19 cellular contexts compared by ENCODE assay signal in the genomic region with DNA sequence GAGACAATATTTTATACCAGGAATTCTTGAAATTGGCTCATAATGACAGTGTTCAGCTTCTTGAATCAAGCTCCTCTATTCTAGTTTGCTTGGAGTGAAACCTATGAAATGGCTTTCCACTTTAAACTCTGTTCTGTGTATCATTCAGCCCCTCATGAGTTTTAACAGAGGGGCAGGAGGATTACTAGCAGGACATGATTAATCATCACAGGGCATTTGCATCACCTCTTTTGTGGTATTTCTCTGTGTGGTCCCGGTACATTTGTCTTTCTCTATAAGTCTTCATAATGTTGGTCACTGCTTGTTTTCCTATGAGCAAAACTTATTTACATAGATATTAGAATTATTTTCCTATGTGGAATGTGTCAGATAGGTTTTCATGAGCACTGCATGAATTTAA. TPM values are rescaled to one million over a fixed set of nuclear protein-coding genes. Genes with fewer than 3 reads are reported as not detected.
DNase-seq lines count a peak whose midpoint lies in the region; ATAC-seq, FAIRE-seq and TF ChIP-seq lines count a peak whose summit lies in the region.
"Had no signal": no experiment of that assay in that cellular context is flagged by ENCODE, and none has a peak within 500 bp of the region (broad histone marks: within the 10 kb centered on the region; RNA-seq: fewer than 3 reads in every experiment).

No MANE protein-coding gene starts in this region.

- POLR2A ChIA-PET in endothelial cell of umbilical vein (lab: Charles Lee) = no interaction called here

- DNase-seq in activated naive CD8-positive, alpha-beta T cell treated with anti-CD3 and anti-CD28 coated beads, Interleukin-2, amount 50 U/mL, for 24 hours = no peak
- DNase-seq in activated naive CD8-positive, alpha-beta T cell treated with anti-CD3 and anti-CD28 coated beads for 36 hours = no peak
- DNase-seq in endothelial cell of umbilical vein (ENCODE audit: low read depth, low spot score) = no peak
- no peak for DNase-seq in natural killer cell treated with Interleukin-12 subunit alpha and Interleukin-12 subunit beta and Interleukin-15 and Interleukin-18, amount 100 ng/mL, for 72 hours (ENCODE audit: low spot score)
- DNase-seq in inferior parietal cortex (ENCODE audit: extremely low spot score) = no peak
- no peak for DNase-seq in pons (ENCODE audit: low spot score)
- no peak for DNase-seq in activated T-helper 1 cell treated with anti-CD3 and anti-CD28 coated beads, Interleukin-12 subunit alpha, Interleukin-12 subunit beta, Interleukin-2, Interleukin-4 antibody, amounts not matched to agents 30 ng/mL and 10 ng/mL and 1 ng/mL, durations not matched to agents 14 hours and 24 hours and 36 hours (ENCODE audit: low spot score)
- DNase-seq: DMS79 treated with DMSO at 0.1 percent for 48 hours, MG63, NCI-H1092 treated with DMSO at 0.1 percent for 48 hours, NCI-H2227 treated with DMSO at 0.1 percent for 48 hours, NCI-H524 had no signal

- no peaks in the 10 kb centered on the region for H3K9me3 ChIP-seq in endothelial cell of umbilical vein (replicated peaks; ENCODE audit: control insufficient read depth, insufficient read depth, low read length)
- H3K9me3 ChIP-seq: BLaER1, MG63 had no signal

- CTCF ChIA-PET in endothelial cell of umbilical vein (lab: Charles Lee) = interaction anchor here (1.1 to 3.5 kb wide), 3 partner anchors 47 to 338 kb away, joined by 3 to 25 read pairs (median 3); no protein-coding TSS in a partner anchor

- ATAC-seq in activated naive CD8-positive, alpha-beta T cell treated with anti-CD3 and anti-CD28 coated beads, Interleukin-2, amount 50 U/mL, for 24 hours = peak; percentile 72
- peak; percentile 53 to 59 for ATAC-seq in natural killer cell treated with Interleukin-12 subunit alpha and Interleukin-12 subunit beta and Interleukin-15 and Interleukin-18, amount 100 ng/mL, for 72 hours
- ATAC-seq: Right ventricle myocardium inferior had no signal

- H3K79me2 ChIP-seq in endothelial cell of umbilical vein (ENCODE audit: control insufficient read depth, insufficient read depth, low read length) = peaks cover 18% of the 10 kb centered on the region

- dilution Hi-C loops in endothelial cell of umbilical vein (cut with MboI; ENCODE audit: extremely low pct_ligation_motif_present, low sequenced_read_pairs) = no loop called here

- TF ChIP-seq CTCF in endothelial cell of umbilical vein (IDR thresholded peaks at IDR 0.05; ENCODE audit: extremely low read depth in 1 of 2, insufficient read depth in 1 of 2, low read depth in 1 of 2, low read length in 2 of 2) = no peak

- no peaks in the 10 kb centered on the region for H3K27me3 Mint-ChIP-seq in activated naive CD8-positive, alpha-beta T cell treated with anti-CD3 and anti-CD28 coated beads, Interleukin-2, amount 50 U/mL, for 24 hours
- no peaks in the 10 kb centered on the region for H3K27me3 Mint-ChIP-seq in activated naive CD8-positive, alpha-beta T cell treated with anti-CD3 and anti-CD28 coated beads for 36 hours
- no peaks in the 10 kb centered on the region for H3K27me3 Mint-ChIP-seq in natural killer cell treated with Interleukin-12 subunit alpha and Interleukin-12 subunit beta and Interleukin-15 and Interleukin-18, amount 100 ng/mL, for 72 hours
- H3K27me3 Mint-ChIP-seq in activated T-helper 1 cell treated with anti-CD3 and anti-CD28 coated beads, Interleukin-12 subunit alpha, Interleukin-12 subunit beta, Interleukin-2, Interleukin-4 antibody, amounts not matched to agents 30 ng/mL and 10 ng/mL and 1 ng/mL, durations not matched to agents 14 hours and 24 hours and 36 hours (ENCODE audit: insufficient read depth) = no peaks in the 10 kb centered on the region

- H3K36me3 Mint-ChIP-seq in activated naive CD8-positive, alpha-beta T cell treated with anti-CD3 and anti-CD28 coated beads, Interleukin-2, amount 50 U/mL, for 24 hours (ENCODE audit: low read depth) = peaks cover 12% of the 10 kb centered on the region
- peaks cover 7% of the 10 kb centered on the region for H3K36me3 Mint-ChIP-seq in activated naive CD8-positive, alpha-beta T cell treated with anti-CD3 and anti-CD28 coated beads for 36 hours
- H3K36me3 Mint-ChIP-seq in natural killer cell treated with Interleukin-12 subunit alpha and Interleukin-12 subunit beta and Interleukin-15 and Interleukin-18, amount 100 ng/mL, for 72 hours = peaks cover 5% of the 10 kb centered on the region
- peaks cover 20% of the 10 kb centered on the region for H3K36me3 Mint-ChIP-seq in activated T-helper 1 cell treated with anti-CD3 and anti-CD28 coated beads, Interleukin-12 subunit alpha, Interleukin-12 subunit beta, Interleukin-2, Interleukin-4 antibody, amounts not matched to agents 30 ng/mL and 10 ng/mL and 1 ng/mL, durations not matched to agents 14 hours and 24 hours and 36 hours (ENCODE audit: low read depth)

- no peak overlapping the region for H3K27ac ChIP-seq in endothelial cell of umbilical vein (ENCODE audit: insufficient read depth, low read depth, low read length)
- H3K27ac ChIP-seq: BLaER1, KMS-11 had no signal

- H3K9ac ChIP-seq in endothelial cell of umbilical vein (replicated peaks; ENCODE audit: extremely low read depth, insufficient read depth, low read length) = no peak overlapping the region
- H3K9ac ChIP-seq: BLaER1, KMS-11 had no signal

- BruUV-seq in endothelial cell of umbilical vein (replicated peaks; lab: Mats Ljungman, UMichigan) = no TSS peak

- H3K36me3 ChIP-seq in endothelial cell of umbilical vein (ENCODE audit: control insufficient read depth in 2 of 2, extremely low read depth in 1 of 2, insufficient read depth in 2 of 2, low read length in 2 of 2) = no peaks in the 10 kb centered on the region

- no peak overlapping the region for H3K4me3 ChIP-seq in endothelial cell of umbilical vein (replicated peaks in 1 of 3; ENCODE audit: insufficient read depth in 1 of 3, low read depth in 1 of 3, low read length in 3 of 3)
- H3K4me3 ChIP-seq: BLaER1, MG63 had no signal

- no peak overlapping the region for H2AFZ ChIP-seq in endothelial cell of umbilical vein (ENCODE audit: low read depth, low read length)

- H4K20me1 ChIP-seq in endothelial cell of umbilical vein (replicated peaks; ENCODE audit: control insufficient read depth, extremely low read depth, insufficient read depth, low read length) = peaks cover 3% of the 10 kb centered on the region

- H3K4me1 ChIP-seq in endothelial cell of umbilical vein (ENCODE audit: control insufficient read depth, extremely low read depth, insufficient read depth, low read length) = no peaks in the 10 kb centered on the region
- H3K4me1 ChIP-seq: BLaER1 had no signal

- H3K4me3 Mint-ChIP-seq in activated naive CD8-positive, alpha-beta T cell treated with anti-CD3 and anti-CD28 coated beads, Interleukin-2, amount 50 U/mL, for 24 hours = no peak overlapping the region
- H3K4me3 Mint-ChIP-seq in activated naive CD8-positive, alpha-beta T cell treated with anti-CD3 and anti-CD28 coated beads for 36 hours = no peak overlapping the region
- H3K4me3 Mint-ChIP-seq in natural killer cell treated with Interleukin-12 subunit alpha and Interleukin-12 subunit beta and Interleukin-15 and Interleukin-18, amount 100 ng/mL, for 72 hours = no peak overlapping the region
- no peak overlapping the region for H3K4me3 Mint-ChIP-seq in activated T-helper 1 cell treated with anti-CD3 and anti-CD28 coated beads, Interleukin-12 subunit alpha, Interleukin-12 subunit beta, Interleukin-2, Interleukin-4 antibody, amounts not matched to agents 30 ng/mL and 10 ng/mL and 1 ng/mL, durations not matched to agents 14 hours and 24 hours and 36 hours

- no peaks in the 10 kb centered on the region for H3K27me3 ChIP-seq in endothelial cell of umbilical vein (ENCODE audit: control insufficient read depth in 2 of 2, insufficient read depth in 2 of 2, low read length in 2 of 2)
- H3K27me3 ChIP-seq: BLaER1, MG63 had no signal

- H3K4me1 Mint-ChIP-seq in activated naive CD8-positive, alpha-beta T cell treated with anti-CD3 and anti-CD28 coated beads, Interleukin-2, amount 50 U/mL, for 24 hours = peaks cover 40% of the 10 kb centered on the region
- peaks cover 18% of the 10 kb centered on the region for H3K4me1 Mint-ChIP-seq in activated naive CD8-positive, alpha-beta T cell treated with anti-CD3 and anti-CD28 coated beads for 36 hours
- peaks cover 39 to 43% of the 10 kb centered on the region in 2 donors for H3K4me1 Mint-ChIP-seq in natural killer cell treated with Interleukin-12 subunit alpha and Interleukin-12 subunit beta and Interleukin-15 and Interleukin-18, amount 100 ng/mL, for 72 hours (ENCODE audit: low read depth in 2 of 2)
- peaks cover 29% of the 10 kb centered on the region for H3K4me1 Mint-ChIP-seq in activated T-helper 1 cell treated with anti-CD3 and anti-CD28 coated beads, Interleukin-12 subunit alpha, Interleukin-12 subunit beta, Interleukin-2, Interleukin-4 antibody, amounts not matched to agents 30 ng/mL and 10 ng/mL and 1 ng/mL, durations not matched to agents 14 hours and 24 hours and 36 hours (ENCODE audit: low read depth)

- H3K4me2 ChIP-seq in endothelial cell of umbilical vein (ENCODE audit: insufficient read depth, low read length) = no peak overlapping the region
- H3K4me2 ChIP-seq: BLaER1, KMS-11 had no signal

- H3K27ac Mint-ChIP-seq in activated naive CD8-positive, alpha-beta T cell treated with anti-CD3 and anti-CD28 coated beads, Interleukin-2, amount 50 U/mL, for 24 hours = peak overlapping the region; percentile 2
- no peak overlapping the region for H3K27ac Mint-ChIP-seq in activated naive CD8-positive, alpha-beta T cell treated with anti-CD3 and anti-CD28 coated beads for 36 hours
- H3K27ac Mint-ChIP-seq in natural killer cell treated with Interleukin-12 subunit alpha and Interleukin-12 subunit beta and Interleukin-15 and Interleukin-18, amount 100 ng/mL, for 72 hours = peak overlapping the region; percentile 32 to 57
- no peak overlapping the region for H3K27ac Mint-ChIP-seq in activated T-helper 1 cell treated with anti-CD3 and anti-CD28 coated beads, Interleukin-12 subunit alpha, Interleukin-12 subunit beta, Interleukin-2, Interleukin-4 antibody, amounts not matched to agents 30 ng/mL and 10 ng/mL and 1 ng/mL, durations not matched to agents 14 hours and 24 hours and 36 hours

- H3K9me1 ChIP-seq in endothelial cell of umbilical vein (replicated peaks; ENCODE audit: control insufficient read depth, extremely low read depth, insufficient read depth, low read length) = no peaks in the 10 kb centered on the region

- FAIRE-seq in endothelial cell of umbilical vein (lab: Jason Lieb, UNC) = peak; percentile 75
- FAIRE-seq: A204.1, G401.6, GM12891, GM18507 had no signal

- H3K9me3 Mint-ChIP-seq in activated naive CD8-positive, alpha-beta T cell treated with anti-CD3 and anti-CD28 coated beads, Interleukin-2, amount 50 U/mL, for 24 hours = no peaks in the 10 kb centered on the region
- H3K9me3 Mint-ChIP-seq in activated naive CD8-positive, alpha-beta T cell treated with anti-CD3 and anti-CD28 coated beads for 36 hours = no peaks in the 10 kb centered on the region
- H3K9me3 Mint-ChIP-seq in natural killer cell treated with Interleukin-12 subunit alpha and Interleukin-12 subunit beta and Interleukin-15 and Interleukin-18, amount 100 ng/mL, for 72 hours = no peaks in the 10 kb centered on the region
- no peaks in the 10 kb centered on the region for H3K9me3 Mint-ChIP-seq in activated T-helper 1 cell treated with anti-CD3 and anti-CD28 coated beads, Interleukin-12 subunit alpha, Interleukin-12 subunit beta, Interleukin-2, Interleukin-4 antibody, amounts not matched to agents 30 ng/mL and 10 ng/mL and 1 ng/mL, durations not matched to agents 14 hours and 24 hours and 36 hours

- TF ChIP-seq POLR2A in endothelial cell of umbilical vein (IDR thresholded peaks at IDR 0.05; ENCODE audit: low read depth, low read length) = no peak

- intact Hi-C loops in endothelial cell of umbilical vein (cut with micrococcal nuclease) = no loop called here
- intact Hi-C loops in activated T-helper 1 cell treated with anti-CD3 and anti-CD28 coated beads, Interleukin-12 subunit alpha, Interleukin-12 subunit beta, Interleukin-2, Interleukin-4 antibody, amounts not matched to agents 30 ng/mL and 10 ng/mL and 1 ng/mL, durations not matched to agents 14 hours and 24 hours and 36 hours (cut with micrococcal nuclease) = no loop called here

RNA-seq across cellular contexts. Expression of a gene that starts 21.2 kb away (rescaled TPM):
- total RNA-seq in activated naive CD8-positive, alpha-beta T cell treated with anti-CD3 and anti-CD28 coated beads for 36 hours = 100 to 1,000 TPM; 121 to 123 TPM
- 172 and 194 TPM in 2 replicates for total RNA-seq in endothelial cell of umbilical vein
- 20.8 and 33.7 TPM in 2 replicates for polyA plus RNA-seq in endothelial cell of umbilical vein
- 72.2 and 79.1 TPM in 2 replicates for polyA plus RNA-seq in endothelial cell of umbilical vein (2011; cell fraction: cytosol; rRNA removed)
- 111 and 150 TPM in 2 replicates for polyA plus RNA-seq in endothelial cell of umbilical vein (2011; cell fraction: nucleus; rRNA removed)
- polyA plus RNA-seq in endothelial cell of umbilical vein (2012) = 108 and 138 TPM in 2 replicates
- polyA minus RNA-seq in endothelial cell of umbilical vein = 47.1 and 55.6 TPM in 2 replicates
- polyA minus RNA-seq in endothelial cell of umbilical vein (2011; cell fraction: cytosol; rRNA and poly(A)+ RNA removed) = 86.2 TPM
- 166 and 205 TPM in 2 replicates for polyA minus RNA-seq in endothelial cell of umbilical vein (2011; cell fraction: nucleus; rRNA and poly(A)+ RNA removed)
- total RNA-seq in natural killer cell treated with Interleukin-12 subunit alpha and Interleukin-12 subunit beta and Interleukin-15 and Interleukin-18, amount 100 ng/mL, for 72 hours = 100 to 1,000 TPM in 1 of 2 donors, 10 to 100 TPM in 1; 86.3 to 101 TPM
- total RNA-seq in activated T-helper 1 cell treated with anti-CD3 and anti-CD28 coated beads, Interleukin-12 subunit alpha, Interleukin-12 subunit beta, Interleukin-2, Interleukin-4 antibody, amounts not matched to agents 30 ng/mL and 10 ng/mL and 1 ng/mL, durations not matched to agents 14 hours and 24 hours and 36 hours = 104 and 112 TPM in 2 replicates

Comparison
In these comparisons a context has a peak if more than half of its experiments do, and no peak if none do; other contexts are left out.
1. H3K27ac Mint-ChIP-seq: peak in activated naive CD8-positive, alpha-beta T cell treated with anti-CD3 and anti-CD28 coated beads, Interleukin-2, amount 50 U/mL, for 24 hours (single experiment) and natural killer cell treated with Interleukin-12 subunit alpha and Interleukin-12 subunit beta and Interleukin-15 and Interleukin-18, amount 100 ng/mL, for 72 hours (2 of 2); none in activated naive CD8-positive, alpha-beta T cell treated with anti-CD3 and anti-CD28 coated beads for 36 hours (single experiment) and activated T-helper 1 cell treated with anti-CD3 and anti-CD28 coated beads, Interleukin-12 subunit alpha, Interleukin-12 subunit beta, Interleukin-2, Interleukin-4 antibody, amounts not matched to agents 30 ng/mL and 10 ng/mL and 1 ng/mL, durations not matched to agents 14 hours and 24 hours and 36 hours (single experiment).